ENCODE assay signal across 9 cellular contexts in the genomic region with DNA sequence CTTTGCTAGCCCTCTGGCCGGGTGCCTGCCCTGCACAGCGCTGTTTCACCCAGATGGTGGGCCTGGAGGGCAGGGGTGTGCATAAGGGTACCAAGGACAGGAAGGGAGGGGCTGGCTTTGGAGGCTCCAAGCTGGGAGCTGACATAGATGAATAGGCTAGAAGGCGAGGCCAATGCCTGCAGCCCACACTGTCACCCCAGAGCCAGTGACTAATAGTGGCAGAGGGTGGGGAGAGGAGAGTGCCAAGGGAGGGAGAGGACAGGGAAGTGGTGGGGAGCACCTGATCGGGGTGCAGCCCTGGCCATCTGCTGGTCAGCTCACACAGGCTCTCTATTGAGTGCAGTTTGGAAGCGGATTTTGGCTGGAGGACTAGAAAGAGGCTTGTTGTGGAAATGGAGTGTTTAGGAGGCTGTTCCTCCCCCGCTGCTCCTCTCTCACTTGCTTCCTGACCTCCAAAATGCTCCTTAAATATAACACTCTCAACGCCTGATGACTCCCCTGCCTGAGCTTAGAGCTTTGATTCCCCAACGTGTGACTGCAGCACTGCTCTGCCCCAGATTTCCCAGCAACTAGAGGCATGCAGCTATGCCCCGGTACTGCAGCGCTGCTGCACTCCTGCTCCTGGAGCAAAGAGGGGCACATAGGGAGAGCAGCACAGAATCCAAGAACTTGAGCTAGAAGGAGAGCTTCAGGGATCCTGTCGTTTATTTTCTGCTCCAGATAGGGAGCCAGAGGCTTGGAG.
DNase-seq lines count a peak whose midpoint lies in the region; ATAC-seq and TF ChIP-seq lines count a peak whose summit lies in the region.
"Had no signal": no experiment of that assay in that cellular context is flagged by ENCODE, and none has a peak within 500 bp of the region (broad histone marks: within the 10 kb centered on the region; RNA-seq: fewer than 3 reads in every experiment).

No MANE protein-coding gene starts in this region.

- no peak overlapping the region for H3K4me3 Mint-ChIP-seq in activated CD4-positive, alpha-beta T cell treated with anti-CD3 and anti-CD28 coated beads for 36 hours

- TF ChIP-seq RAD21 in HCT116 (IDR thresholded peaks at IDR 0.05; ENCODE audit: low read depth): no peak

- no peak overlapping the region for H3K27ac ChIP-seq in HCT116 (ENCODE audit: low read depth, low read length)
- H3K27ac ChIP-seq: neutrophil had no signal

- CTCF ChIA-PET in HCT116 (lab: Charles Lee): interaction anchor here (1.4 kb wide), 1 partner anchor 8 kb away, joined by 7 read pairs; no protein-coding TSS in a partner anchor
- CTCF ChIA-PET in activated CD4-positive, alpha-beta T cell treated with anti-CD3 and anti-CD28 coated beads for 36 hours (lab: Charles Lee): interaction anchor here (0.6 to 0.9 kb wide), 3 partner anchors 8 to 433 kb away, joined by 3 read pairs; no protein-coding TSS in a partner anchor

- no peaks in the 10 kb centered on the region for H3K9me3 ChIP-seq in HCT116 (ENCODE audit: control insufficient read depth in 1 of 2, insufficient read depth in 1 of 2, low read depth in 1 of 2, low read length in 2 of 2)
- H3K9me3 ChIP-seq: neutrophil had no signal

- H3K4me1 ChIP-seq in HCT116 (ENCODE audit: control insufficient read depth in 1 of 2, insufficient read depth in 2 of 2, low read length in 2 of 2): peaks cover 8 to 17% of the 10 kb centered on the region in 2 experiments

- ATAC-seq in HCT116: peak; percentile 95
- peak; percentile 41; the same call in 1 of the 3 replicates for ATAC-seq in SK-N-SH treated with all-trans-retinoic acid at 6 μM for 48 hours
- ATAC-seq in sciatic nerve: peak; percentile 42
- no peak for ATAC-seq in HG03354 (IDR thresholded peaks at IDR 0.05; ENCODE audit: poor library complexity, severe bottlenecking, unreplicated experiment)
- no peak for ATAC-seq in HG03520 (IDR thresholded peaks at IDR 0.05; ENCODE audit: unreplicated experiment)
- ATAC-seq in activated CD4-positive, alpha-beta T cell treated with anti-CD3 and anti-CD28 coated beads for 36 hours: no peak

- H3K9me2 ChIP-seq in HCT116 (ENCODE audit: insufficient read depth): no peaks in the 10 kb centered on the region

- no peak overlapping the region for H3K27ac Mint-ChIP-seq in activated CD4-positive, alpha-beta T cell treated with anti-CD3 and anti-CD28 coated beads for 36 hours

- H3K4me1 Mint-ChIP-seq in activated CD4-positive, alpha-beta T cell treated with anti-CD3 and anti-CD28 coated beads for 36 hours: peaks cover 15% of the 10 kb centered on the region

- intact Hi-C loops in HCT116 (cut with micrococcal nuclease): loop anchor here (10.0 kb wide), 1 partner anchor 186 kb away; no protein-coding TSS in a partner anchor
- intact Hi-C loops in head of caudate nucleus (cut with DNase I): no loop called here
- intact Hi-C loops in sciatic nerve (cut with DNase I): no loop called here
- intact Hi-C loops in activated CD4-positive, alpha-beta T cell treated with anti-CD3 and anti-CD28 coated beads for 36 hours (cut with DNase I, micrococcal nuclease): no loop called here

- peaks cover 2% of the 10 kb centered on the region for H3K9me3 Mint-ChIP-seq in activated CD4-positive, alpha-beta T cell treated with anti-CD3 and anti-CD28 coated beads for 36 hours (ENCODE audit: low read depth)

- BruUV-seq in HCT116 (replicated peaks; lab: Mats Ljungman, UMichigan): no TSS peak

- H3K4me2 ChIP-seq in HCT116 (ENCODE audit: low read length): peak overlapping the region; percentile 59

- DNase-seq in HCT116 (ENCODE audit: low read depth, low spot score) (peak; percentile 7), head of caudate nucleus (peak in 38 of 42 donors; percentile 25 to 88 (median 59)), sciatic nerve (ENCODE audit: low spot score) (no peak)
- no peak for DNase-seq in activated CD4-positive, alpha-beta T cell treated with anti-CD3 and anti-CD28 coated beads for 36 hours
- DNase-seq: NCI-H1092 treated with DMSO at 0.1 percent for 48 hours had no signal

- POLR2A ChIA-PET in HCT116 (lab: Charles Lee): no interaction called here
- POLR2A ChIA-PET in activated CD4-positive, alpha-beta T cell treated with anti-CD3 and anti-CD28 coated beads for 36 hours (lab: Charles Lee): no interaction called here

- no peak overlapping the region for H2AFZ ChIP-seq in HCT116 (ENCODE audit: low read depth, low read length, poor library complexity, severe bottlenecking)

- no peaks in the 10 kb centered on the region for H4K20me1 ChIP-seq in HCT116 (ENCODE audit: insufficient read depth)

- H3K27me3 Mint-ChIP-seq in activated CD4-positive, alpha-beta T cell treated with anti-CD3 and anti-CD28 coated beads for 36 hours: no peaks in the 10 kb centered on the region

- H3K4me3 ChIP-seq in HCT116 (replicated peaks in 1 of 2; ENCODE audit: low read depth in 1 of 2, low read length in 2 of 2): no peak overlapping the region

- no peak overlapping the region for H3K9ac ChIP-seq in HCT116 (ENCODE audit: low read length)

- no peaks in the 10 kb centered on the region for H3K36me3 ChIP-seq in HCT116 (ENCODE audit: control insufficient read depth in 1 of 2, insufficient read depth in 2 of 2, low read length in 2 of 2)
- H3K36me3 ChIP-seq: neutrophil had no signal

- no peaks in the 10 kb centered on the region for H3K79me2 ChIP-seq in HCT116 (ENCODE audit: insufficient read depth, low read length)

- no peaks in the 10 kb centered on the region; the same call in 1 of the 2 replicates for H3K27me3 ChIP-seq in HCT116 (ENCODE audit: insufficient read depth, low read length)
- H3K27me3 ChIP-seq: neutrophil had no signal

- TF ChIP-seq POLR2A in HCT116 (IDR thresholded peaks at IDR 0.05; ENCODE audit: borderline replicate concordance, extremely low read depth, insufficient read depth, insufficient read length): no peak

- RAD21 ChIA-PET in HCT116 (lab: Charles Lee; ENCODE audit: low non-redundant PET in 1 of 2, low total read pairs in 2 of 2, uncharacterized antibody in 2 of 2, unreplicated experiment in 2 of 2): no interaction called here

- no peak for TF ChIP-seq CTCF in HCT116 (IDR thresholded peaks at IDR 0.05 in 2 of 3, conservative IDR thresholded peaks at IDR 0.05 in 1 of 3; ENCODE audit: borderline replicate concordance in 1 of 3, insufficient read depth in 1 of 3, low read depth in 2 of 3, low read length in 2 of 3)

- peaks cover 4% of the 10 kb centered on the region for H3K36me3 Mint-ChIP-seq in activated CD4-positive, alpha-beta T cell treated with anti-CD3 and anti-CD28 coated beads for 36 hours (ENCODE audit: low read depth)

TF ChIP-seq in HCT116, 20 proteins besides CTCF, POLR2A, EP300 and RAD21 (continues in another document):
- TF ChIP-seq, protein P1, sequence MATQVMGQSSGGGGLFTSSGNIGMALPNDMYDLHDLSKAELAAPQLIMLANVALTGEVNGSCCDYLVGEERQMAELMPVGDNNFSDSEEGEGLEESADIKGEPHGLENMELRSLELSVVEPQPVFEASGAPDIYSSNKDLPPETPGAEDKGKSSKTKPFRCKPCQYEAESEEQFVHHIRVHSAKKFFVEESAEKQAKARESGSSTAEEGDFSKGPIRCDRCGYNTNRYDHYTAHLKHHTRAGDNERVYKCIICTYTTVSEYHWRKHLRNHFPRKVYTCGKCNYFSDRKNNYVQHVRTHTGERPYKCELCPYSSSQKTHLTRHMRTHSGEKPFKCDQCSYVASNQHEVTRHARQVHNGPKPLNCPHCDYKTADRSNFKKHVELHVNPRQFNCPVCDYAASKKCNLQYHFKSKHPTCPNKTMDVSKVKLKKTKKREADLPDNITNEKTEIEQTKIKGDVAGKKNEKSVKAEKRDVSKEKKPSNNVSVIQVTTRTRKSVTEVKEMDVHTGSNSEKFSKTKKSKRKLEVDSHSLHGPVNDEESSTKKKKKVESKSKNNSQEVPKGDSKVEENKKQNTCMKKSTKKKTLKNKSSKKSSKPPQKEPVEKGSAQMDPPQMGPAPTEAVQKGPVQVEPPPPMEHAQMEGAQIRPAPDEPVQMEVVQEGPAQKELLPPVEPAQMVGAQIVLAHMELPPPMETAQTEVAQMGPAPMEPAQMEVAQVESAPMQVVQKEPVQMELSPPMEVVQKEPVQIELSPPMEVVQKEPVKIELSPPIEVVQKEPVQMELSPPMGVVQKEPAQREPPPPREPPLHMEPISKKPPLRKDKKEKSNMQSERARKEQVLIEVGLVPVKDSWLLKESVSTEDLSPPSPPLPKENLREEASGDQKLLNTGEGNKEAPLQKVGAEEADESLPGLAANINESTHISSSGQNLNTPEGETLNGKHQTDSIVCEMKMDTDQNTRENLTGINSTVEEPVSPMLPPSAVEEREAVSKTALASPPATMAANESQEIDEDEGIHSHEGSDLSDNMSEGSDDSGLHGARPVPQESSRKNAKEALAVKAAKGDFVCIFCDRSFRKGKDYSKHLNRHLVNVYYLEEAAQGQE (IDR thresholded peaks at IDR 0.05; ENCODE audit: low read depth): no peak

TF ChIP-seq in SK-N-SH treated with all-trans-retinoic acid at 6 μM for 48 hours, 23 proteins besides CTCF, POLR2A, EP300 and RAD21 (continues in another document):
- TF ChIP-seq ZFP30 (CRISPR knock-in tag; IDR thresholded peaks at IDR 0.05) (no peak), BACH2 (CRISPR knock-in tag; IDR thresholded peaks at IDR 0.05; ENCODE audit: borderline replicate concordance) (no peak)
- TF ChIP-seq, protein P2, sequence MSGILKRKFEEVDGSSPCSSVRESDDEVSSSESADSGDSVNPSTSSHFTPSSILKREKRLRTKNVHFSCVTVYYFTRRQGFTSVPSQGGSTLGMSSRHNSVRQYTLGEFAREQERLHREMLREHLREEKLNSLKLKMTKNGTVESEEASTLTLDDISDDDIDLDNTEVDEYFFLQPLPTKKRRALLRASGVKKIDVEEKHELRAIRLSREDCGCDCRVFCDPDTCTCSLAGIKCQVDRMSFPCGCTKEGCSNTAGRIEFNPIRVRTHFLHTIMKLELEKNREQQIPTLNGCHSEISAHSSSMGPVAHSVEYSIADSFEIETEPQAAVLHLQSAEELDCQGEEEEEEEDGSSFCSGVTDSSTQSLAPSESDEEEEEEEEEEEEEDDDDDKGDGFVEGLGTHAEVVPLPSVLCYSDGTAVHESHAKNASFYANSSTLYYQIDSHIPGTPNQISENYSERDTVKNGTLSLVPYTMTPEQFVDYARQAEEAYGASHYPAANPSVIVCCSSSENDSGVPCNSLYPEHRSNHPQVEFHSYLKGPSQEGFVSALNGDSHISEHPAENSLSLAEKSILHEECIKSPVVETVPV (CRISPR knock-in tag; IDR thresholded peaks at IDR 0.05): no peak

Comparison
In these comparisons a context has a peak if more than half of its experiments do, and no peak if none do; other contexts are left out.
1. ATAC-seq: peak in HCT116 (single experiment), SK-N-SH treated with all-trans-retinoic acid at 6 μM for 48 hours (single experiment) and sciatic nerve (single experiment); none in HG03354 (single experiment), HG03520 (single experiment) and activated CD4-positive, alpha-beta T cell treated with anti-CD3 and anti-CD28 coated beads for 36 hours (single experiment).
2. DNase-seq: peak in HCT116 (single experiment) and head of caudate nucleus (38 of 42); none in sciatic nerve (single experiment) and activated CD4-positive, alpha-beta T cell treated with anti-CD3 and anti-CD28 coated beads for 36 hours (single experiment).